ENCODE assay signal across 17 cellular contexts in genomic region chr1:181506563-181507353, GRCh38. TPM values are rescaled to one million over a fixed set of nuclear protein-coding genes. Genes with fewer than 3 reads are reported as not detected.
"Had no signal": no experiment of that assay in that cellular context is flagged by ENCODE, and none has a peak within 500 bp of the region (broad histone marks: within the 10 kb centered on the region; RNA-seq: fewer than 3 reads in every experiment).

No MANE protein-coding gene starts in this region.

- H3K9ac ChIP-seq: parathyroid adenoma had no signal

- H3K4me3 ChIP-seq: lung, thyroid gland had no signal

- H3K27ac Mint-ChIP-seq: activated naive CD4-positive, alpha-beta T cell treated with anti-CD3 and anti-CD28 coated beads for 36 hours; activated T-helper 17 cell treated with anti-CD3 and anti-CD28 coated beads, Interleukin-2, amount 50 U/mL, for 72 hours; stimulated activated effector memory CD8-positive, alpha-beta T cell treated with anti-CD3 and anti-CD28 coated beads, Interleukin-12 subunit alpha, Interleukin-12 subunit beta, amount 100 ng/mL, for 72 hours had no signal

- H2AFZ ChIP-seq: parathyroid adenoma had no signal

- ATAC-seq: activated naive CD8-positive, alpha-beta T cell treated with anti-CD3 and anti-CD28 coated beads, Interleukin-2, amount 50 U/mL, for 24 hours; activated T-helper 17 cell treated with anti-CD3 and anti-CD28 coated beads, Interleukin-2, amount 50 U/mL, for 72 hours; left colon had no signal

- H3K4me1 ChIP-seq: parathyroid adenoma, thyroid gland had no signal

- H3K4me1 Mint-ChIP-seq: activated T-helper 17 cell treated with anti-CD3 and anti-CD28 coated beads, Interleukin-2, amount 50 U/mL, for 72 hours; stimulated activated effector memory CD8-positive, alpha-beta T cell treated with anti-CD3 and anti-CD28 coated beads, Interleukin-12 subunit alpha, Interleukin-12 subunit beta, amount 100 ng/mL, for 72 hours had no signal

- H3K36me3 Mint-ChIP-seq: stimulated activated effector memory CD8-positive, alpha-beta T cell treated with anti-CD3 and anti-CD28 coated beads, Interleukin-12 subunit alpha, Interleukin-12 subunit beta, amount 100 ng/mL, for 72 hours had no signal

- FAIRE-seq: bronchial epithelial cell, endometrium, islet of Langerhans, urothelium cell line had no signal

- H3K27ac ChIP-seq: parathyroid adenoma, thyroid gland had no signal

- H3K4me3 Mint-ChIP-seq: activated naive CD4-positive, alpha-beta T cell treated with anti-CD3 and anti-CD28 coated beads for 36 hours; activated naive CD8-positive, alpha-beta T cell treated with anti-CD3 and anti-CD28 coated beads, Interleukin-2, amount 50 U/mL, for 24 hours; activated T-helper 17 cell treated with anti-CD3 and anti-CD28 coated beads, Interleukin-2, amount 50 U/mL, for 72 hours; stimulated activated effector memory CD8-positive, alpha-beta T cell treated with anti-CD3 and anti-CD28 coated beads, Interleukin-12 subunit alpha, Interleukin-12 subunit beta, amount 100 ng/mL, for 72 hours had no signal

- H3K9me3 Mint-ChIP-seq: activated naive CD4-positive, alpha-beta T cell treated with anti-CD3 and anti-CD28 coated beads for 36 hours; activated naive CD8-positive, alpha-beta T cell treated with anti-CD3 and anti-CD28 coated beads, Interleukin-2, amount 50 U/mL, for 24 hours; activated T-helper 17 cell treated with anti-CD3 and anti-CD28 coated beads, Interleukin-2, amount 50 U/mL, for 72 hours; stimulated activated effector memory CD8-positive, alpha-beta T cell treated with anti-CD3 and anti-CD28 coated beads, Interleukin-12 subunit alpha, Interleukin-12 subunit beta, amount 100 ng/mL, for 72 hours had no signal

- H3K79me2 ChIP-seq: parathyroid adenoma had no signal

- DNase-seq: activated CD4-positive, alpha-beta T cell treated with anti-CD3 and anti-CD28 coated beads for 1 hour; activated CD4-positive, alpha-beta T cell treated with anti-CD3 and anti-CD28 coated beads, Interleukin-2, amount 50 U/mL, for 4 hours; activated naive CD4-positive, alpha-beta T cell treated with anti-CD3 and anti-CD28 coated beads for 36 hours; activated naive CD8-positive, alpha-beta T cell treated with anti-CD3 and anti-CD28 coated beads, Interleukin-2, amount 50 U/mL, for 24 hours; aorta; left colon; stimulated activated CD4-positive, alpha-beta T cell treated with anti-CD3 and anti-CD28 coated beads, Interleukin-12 subunit alpha, Interleukin-12 subunit beta, amount 100 ng/mL, for 4 hours; T1000; thyroid gland had no signal

- H3K27me3 ChIP-seq: thyroid gland had no signal

RNA-seq across cellular contexts. Expression of gene CACNA1E, which starts 23.4 kb away (rescaled TPM):
- total RNA-seq: activated naive CD4-positive, alpha-beta T cell treated with anti-CD3 and anti-CD28 coated beads for 36 hours; bronchial epithelial cell had no signal
- polyA plus RNA-seq: aorta had no signal
